In the genomic region with DNA sequence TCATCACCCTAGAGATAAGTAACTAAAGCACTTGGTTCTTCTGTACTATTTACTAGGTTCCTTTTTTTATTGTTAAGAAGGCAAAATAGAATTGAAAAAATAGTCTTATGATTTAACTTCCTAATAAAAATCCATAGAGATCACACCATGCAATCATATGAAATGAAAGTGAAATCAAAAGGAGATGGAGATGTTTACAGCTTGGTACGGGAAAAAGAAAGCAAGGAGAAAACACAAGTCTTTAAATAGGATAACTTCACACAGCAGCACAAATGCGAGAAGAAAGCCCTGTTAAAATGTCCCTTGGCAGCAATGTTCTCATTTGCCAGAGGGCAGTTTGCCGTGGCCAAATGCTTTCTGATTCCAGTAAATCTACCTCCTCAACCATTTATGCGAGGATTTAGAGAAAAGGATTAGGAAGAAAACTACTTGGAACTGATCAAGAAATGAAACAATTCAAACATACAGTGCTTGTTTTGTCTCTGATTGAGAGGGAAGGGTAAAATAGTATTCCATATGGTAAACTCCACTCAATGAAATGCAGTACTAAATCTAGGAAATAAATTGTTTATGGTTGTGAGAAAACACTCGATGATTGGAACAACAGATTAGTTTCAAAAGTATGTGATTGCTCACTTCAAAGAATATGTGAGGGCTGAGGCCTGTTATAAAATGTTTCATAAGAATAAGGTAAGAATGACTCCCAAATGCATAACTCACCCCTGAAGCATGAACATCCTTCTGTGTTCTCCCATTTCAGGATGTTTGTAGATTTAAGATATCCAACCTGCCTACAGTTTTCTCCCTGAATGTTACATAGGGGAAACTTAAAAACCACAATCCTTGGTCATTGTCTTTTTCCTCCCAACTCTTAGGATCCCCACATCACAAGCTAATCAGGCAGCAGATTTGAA, we compare ENCODE assay signal across 12 cellular contexts.
DNase-seq lines count a peak whose midpoint lies in the region; ATAC-seq, FAIRE-seq and TF ChIP-seq lines count a peak whose summit lies in the region.
"Had no signal": no experiment of that assay in that cellular context is flagged by ENCODE, and none has a peak within 500 bp of the region (broad histone marks: within the 10 kb centered on the region; RNA-seq: fewer than 3 reads in every experiment).

No MANE protein-coding gene starts in this region.

- TF ChIP-seq CTCF in GM12865 (IDR thresholded peaks at IDR 0.05; ENCODE audit: insufficient read depth, low read depth, low read length, missing control alignments) (no peak), foreskin fibroblast (IDR thresholded peaks at IDR 0.05; ENCODE audit: low read depth, low read length) (no peak)

- H3K36me3 ChIP-seq in adipocyte (ENCODE audit: control insufficient read depth, insufficient read depth, low read length, severe bottlenecking): no peaks in the 10 kb centered on the region
- H3K36me3 ChIP-seq in rectal smooth muscle tissue (ENCODE audit: control insufficient read depth, insufficient read depth, low read length): no peaks in the 10 kb centered on the region

- ATAC-seq in GM21723 (IDR thresholded peaks at IDR 0.05; ENCODE audit: unreplicated experiment): no peak
- ATAC-seq: naive thymus-derived CD8-positive, alpha-beta T cell had no signal

- H3K4me3 ChIP-seq in GM12865 (ENCODE audit: low read depth, low read length): peak overlapping the region; percentile 34
- H3K4me3 ChIP-seq in adipocyte (ENCODE audit: low read length): peak overlapping the region; percentile 39
- peak overlapping the region; percentile 15 to 38 for H3K4me3 ChIP-seq in foreskin fibroblast (ENCODE audit: low read depth in 1 of 2, low read length in 2 of 2)
- H3K4me3 ChIP-seq in rectal smooth muscle tissue (ENCODE audit: low read length): peak overlapping the region; percentile 14

- FAIRE-seq in RCC 7860 (lab: Jason Lieb, UNC): no peak

- H3K4me1 ChIP-seq in adipocyte (ENCODE audit: control insufficient read depth, insufficient read depth, low read length) (no peaks in the 10 kb centered on the region), rectal smooth muscle tissue (ENCODE audit: control insufficient read depth, insufficient read depth, low read length) (no peaks in the 10 kb centered on the region)

- no peak overlapping the region for H3K27ac ChIP-seq in rectal smooth muscle tissue (ENCODE audit: low read depth, low read length)

- H3K27me3 ChIP-seq in adipocyte (replicated peaks; ENCODE audit: control insufficient read depth, insufficient read depth, low read length) (no peaks in the 10 kb centered on the region), rectal smooth muscle tissue (ENCODE audit: control insufficient read depth, insufficient read depth, low read length) (no peaks in the 10 kb centered on the region)

- DNase-seq in GM12865 (ENCODE audit: low read depth) (no peak), adipocyte (ENCODE audit: low read depth) (peak; percentile 1), foreskin fibroblast (peak in 1 of 2 donors; percentile 29), RCC 7860 (ENCODE audit: low spot score) (no peak), DMS153 treated with DMSO at 0.1 percent for 48 hours (lab: John Stamatoyannopoulos, UW; ENCODE audit: unreplicated experiment) (no peak)
- DNase-seq in stimulated activated CD4-positive, alpha-beta T cell treated with anti-CD3 and anti-CD28 coated beads, Interleukin-1b, Interleukin-23, amount 100 ng/mL, for 48 hours: no peak
- DNase-seq: activated effector memory CD4-positive, alpha-beta T cell treated with anti-CD3 and anti-CD28 coated beads, Interleukin-2, amount 50 U/mL, for 16 hours; foreskin melanocyte; naive thymus-derived CD8-positive, alpha-beta T cell; NCI-H1417 had no signal

- H3K9me3 ChIP-seq in adipocyte (ENCODE audit: control insufficient read depth, low read length): no peaks in the 10 kb centered on the region

- H3K9ac ChIP-seq in adipocyte (ENCODE audit: low read length) (peak overlapping the region; percentile 13), rectal smooth muscle tissue (ENCODE audit: low read length) (no peak overlapping the region)
